ENCODE assay signal across 8 cellular contexts in genomic region chr6:17986656-17987575, GRCh38. TPM values are rescaled to one million over a fixed set of nuclear protein-coding genes. Genes with fewer than 3 reads are reported as not detected.
DNase-seq lines count a peak whose midpoint lies in the region; ATAC-seq and TF ChIP-seq lines count a peak whose summit lies in the region.

No MANE protein-coding gene starts in this region.

- TF ChIP-seq CTCF in HFFc6 (IDR thresholded peaks at IDR 0.05): no peak
- no peak for TF ChIP-seq CTCF in heart left ventricle (IDR thresholded peaks at IDR 0.05)
- no peak for TF ChIP-seq CTCF in osteoblast (IDR thresholded peaks at IDR 0.05; ENCODE audit: extremely low read depth, low read depth, low read length)

- ATAC-seq in heart left ventricle: peak; percentile 56 to 77 (median 63)

- H3K4me2 ChIP-seq in osteoblast (ENCODE audit: insufficient read depth, low read length): peak overlapping the region; percentile 87

- peaks cover 20% of the 10 kb centered on the region for H4K20me1 ChIP-seq in osteoblast (ENCODE audit: insufficient read depth, low read length)

- H3K9me3 ChIP-seq in adipocyte (ENCODE audit: control insufficient read depth, low read length) (no peaks in the 10 kb centered on the region), heart left ventricle (no peaks in the 10 kb centered on the region), osteoblast (ENCODE audit: low read depth, low read length) (no peaks in the 10 kb centered on the region)

- H3K36me3 Mint-ChIP-seq in activated naive CD4-positive, alpha-beta T cell treated with anti-CD3 and anti-CD28 coated beads for 36 hours (ENCODE audit: low read depth): no peaks in the 10 kb centered on the region
- peaks cover 15% of the 10 kb centered on the region for H3K36me3 Mint-ChIP-seq in HFFc6 (ENCODE audit: low read depth)

- intact Hi-C loops in activated naive CD4-positive, alpha-beta T cell treated with anti-CD3 and anti-CD28 coated beads for 36 hours (cut with micrococcal nuclease): loop anchor here (5.0 kb wide), 1 partner anchor 130 kb away; no protein-coding TSS in a partner anchor
- intact Hi-C loops in heart left ventricle (cut with DNase I): loop anchor here (1.0 to 10.0 kb wide), 15 partner anchors 52 to 382 kb away; partner anchors contain the start of genes NHLRC1 (in 5 of the 10), FAM8A1 (in 1 of the 10) and NUP153 (in 1 of the 10)

- peaks cover 52% of the 10 kb centered on the region for H3K79me2 ChIP-seq in osteoblast (ENCODE audit: insufficient read depth, low read length)

- H3K36me3 ChIP-seq in adipocyte (ENCODE audit: control insufficient read depth, insufficient read depth, low read length, severe bottlenecking): peaks cover 1% of the 10 kb centered on the region
- peaks cover 0 to 13% (median 0%) of the 10 kb centered on the region in 9 donors for H3K36me3 ChIP-seq in heart left ventricle
- peaks cover 5% of the 10 kb centered on the region for H3K36me3 ChIP-seq in osteoblast (ENCODE audit: insufficient read depth, low read length)

- H3K27ac ChIP-seq in heart left ventricle: peak overlapping the region; percentile 82 to 99 (median 92)
- H3K27ac ChIP-seq in osteoblast (ENCODE audit: low read depth, low read length): peak overlapping the region; percentile 71

- H3K27me3 ChIP-seq in adipocyte (replicated peaks; ENCODE audit: control insufficient read depth, insufficient read depth, low read length) (no peaks in the 10 kb centered on the region), heart left ventricle (peaks cover 0 to 2% (median 0%) of the 10 kb centered on the region in 9 donors), osteoblast (ENCODE audit: insufficient read depth, low read length) (no peaks in the 10 kb centered on the region)

- CTCF ChIA-PET in activated naive CD4-positive, alpha-beta T cell treated with anti-CD3 and anti-CD28 coated beads for 36 hours (lab: Charles Lee): interaction anchor here (0.6 kb wide), 1 partner anchor 301 kb away, joined by 3 read pairs; no protein-coding TSS in a partner anchor

- peak overlapping the region; percentile 64 for H3K4me3 Mint-ChIP-seq in activated naive CD4-positive, alpha-beta T cell treated with anti-CD3 and anti-CD28 coated beads for 36 hours
- peak overlapping the region; percentile 95 for H3K4me3 Mint-ChIP-seq in HFFc6

- peak in 1 of 2 donors; percentile 31 for TF ChIP-seq POLR2A in heart left ventricle (IDR thresholded peaks at IDR 0.05)

- peak overlapping the region; percentile 89 for H2AFZ ChIP-seq in osteoblast (ENCODE audit: low read length)

- no peak overlapping the region for H3K27ac Mint-ChIP-seq in activated naive CD4-positive, alpha-beta T cell treated with anti-CD3 and anti-CD28 coated beads for 36 hours
- peak overlapping the region; percentile 90 for H3K27ac Mint-ChIP-seq in HFFc6

- peak overlapping the region; percentile 94 for H3K9ac ChIP-seq in adipocyte (ENCODE audit: low read length)

- peaks cover 64% of the 10 kb centered on the region for H3K27me3 Mint-ChIP-seq in activated naive CD4-positive, alpha-beta T cell treated with anti-CD3 and anti-CD28 coated beads for 36 hours (ENCODE audit: low read depth)
- H3K27me3 Mint-ChIP-seq in HFFc6 (ENCODE audit: insufficient read depth): no peaks in the 10 kb centered on the region; the same call in 1 of the 2 replicates

- whole genome bisulfite sequencing in heart left ventricle, 4 donors: 0 to 2% (median 1%) methylated on average over 35 to 92 of the region's 92 CpGs

- H3K4me1 ChIP-seq in adipocyte (ENCODE audit: control insufficient read depth, insufficient read depth, low read length) (peaks cover 27% of the 10 kb centered on the region), heart left ventricle (peaks cover 0 to 49% (median 21%) of the 10 kb centered on the region in 12 donors), osteoblast (ENCODE audit: insufficient read depth, low read length) (peaks cover 20% of the 10 kb centered on the region)

- peak overlapping the region; percentile 98 for H3K4me3 ChIP-seq in adipocyte (ENCODE audit: low read length)
- H3K4me3 ChIP-seq in heart left ventricle: peak overlapping the region; percentile 52 to 97 (median 78)
- H3K4me3 ChIP-seq in osteoblast (ENCODE audit: insufficient read depth, low read length): peak overlapping the region; percentile 88

- DNase-seq in activated naive CD4-positive, alpha-beta T cell treated with anti-CD3 and anti-CD28 coated beads for 36 hours: no peak
- no peak for DNase-seq in activated naive CD4-positive, alpha-beta T cell treated with Interleukin-2 at 50 U/mL for 16 hours
- DNase-seq in HFFc6: peak; percentile 28
- DNase-seq in NCI-H1105 (lab: John Stamatoyannopoulos, UW): peak; percentile 10
- peak; percentile 80 for DNase-seq in adipocyte (ENCODE audit: low read depth)
- peak; percentile 69 to 83 (median 74) for DNase-seq in heart left ventricle
- peak; percentile 96 for DNase-seq in osteoblast (ENCODE audit: insufficient read length, low spot score, missing footprints)
- DNase-seq in stimulated activated CD8-positive, alpha-beta memory T cell treated with anti-CD3 and anti-CD28 coated beads, Interleukin-4, amount 100 ng/mL, for 48 hours: no peak

- H3K4me1 Mint-ChIP-seq in activated naive CD4-positive, alpha-beta T cell treated with anti-CD3 and anti-CD28 coated beads for 36 hours (ENCODE audit: low read depth): peaks cover 5% of the 10 kb centered on the region
- peaks cover 58% of the 10 kb centered on the region for H3K4me1 Mint-ChIP-seq in HFFc6 (ENCODE audit: low read depth)

- no peaks in the 10 kb centered on the region for H3K9me3 Mint-ChIP-seq in activated naive CD4-positive, alpha-beta T cell treated with anti-CD3 and anti-CD28 coated beads for 36 hours
- H3K9me3 Mint-ChIP-seq in HFFc6: no peaks in the 10 kb centered on the region

RNA-seq across cellular contexts. Expression of gene KIF13A, which starts 0.5 kb away (rescaled TPM):
- total RNA-seq in activated naive CD4-positive, alpha-beta T cell treated with anti-CD3 and anti-CD28 coated beads for 36 hours: not detected
- total RNA-seq in HFFc6 (2021; fragmentation: NEBNext Ultra II Directional; extraction: Animal tissue kit (Norgen Biotek cat#: 25700)): 10 to 100 TPM; 63.7 to 72.8 (median 66.4) TPM
- 100 to 1,000 TPM in 3 of 9 donors, 10 to 100 TPM in 6; 49.2 to 148 (median 85.1) TPM for total RNA-seq in heart left ventricle
- 10 to 100 TPM; 17.1 to 39.1 TPM for polyA plus RNA-seq in heart left ventricle
- total RNA-seq in osteoblast: 61.5 and 90.5 TPM in 2 replicates

Comparison
In these comparisons a context has a peak if more than half of its experiments do, and no peak if none do; other contexts are left out.
1. DNase-seq: peak in HFFc6 (single experiment), NCI-H1105 (single experiment), adipocyte (single experiment), heart left ventricle (5 of 5) and osteoblast (single experiment); none in activated naive CD4-positive, alpha-beta T cell treated with anti-CD3 and anti-CD28 coated beads for 36 hours (single experiment), activated naive CD4-positive, alpha-beta T cell treated with Interleukin-2 at 50 U/mL for 16 hours (single experiment) and stimulated activated CD8-positive, alpha-beta memory T cell treated with anti-CD3 and anti-CD28 coated beads, Interleukin-4, amount 100 ng/mL, for 48 hours (single experiment).
2. RNA of gene KIF13A, which starts 0.5 kb away (total RNA-seq): 49.2 to 148 TPM in heart left ventricle, 63.7 to 72.8 TPM in HFFc6 and 61.5 to 90.5 TPM in osteoblast; not detected in activated naive CD4-positive, alpha-beta T cell treated with anti-CD3 and anti-CD28 coated beads for 36 hours; every median in the first group is over 10 times any median in the second.
3. Peak in every context shown above with its lines, with median percentiles within 50 percentile points of each other: H3K4me3 ChIP-seq.